Comparison of ENCODE assay signal across 16 cellular contexts in the genomic region with DNA sequence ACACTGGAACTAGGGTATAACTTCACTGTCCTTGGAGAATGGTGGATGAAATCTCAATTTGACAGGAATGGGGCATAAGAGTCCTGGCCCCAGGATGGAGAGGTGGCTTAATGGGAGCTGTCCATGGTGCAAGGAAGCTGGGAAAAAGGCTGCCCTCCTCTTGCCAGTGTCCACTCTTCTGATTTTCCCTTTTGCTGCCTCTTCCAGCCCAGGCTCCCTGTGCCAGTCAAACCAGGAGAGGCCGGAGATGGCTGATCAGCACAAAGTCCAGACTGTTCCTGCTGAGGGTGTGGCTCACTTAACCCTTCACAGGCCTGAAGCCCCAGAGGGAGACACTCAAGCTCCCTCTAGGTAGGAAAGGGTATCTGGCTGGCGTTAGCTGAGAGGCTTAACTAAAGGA. TPM values are rescaled to one million over a fixed set of nuclear protein-coding genes. Genes with fewer than 3 reads are reported as not detected.
DNase-seq lines count a peak whose midpoint lies in the region; ATAC-seq, FAIRE-seq and TF ChIP-seq lines count a peak whose summit lies in the region.
"Had no signal": no experiment of that assay in that cellular context is flagged by ENCODE, and none has a peak within 500 bp of the region (broad histone marks: within the 10 kb centered on the region; RNA-seq: fewer than 3 reads in every experiment).

MYO1A (minus strand) TSS at position 240 of the 400 bp plus-strand sequence. CDS start 1,806 bp downstream, outside the sequence.

- H3K36me3 ChIP-seq in H1 (ENCODE audit: control insufficient read depth in 2 of 4, insufficient read depth in 4 of 4, low read length in 3 of 4), result peaks cover 0 to 3% (median 0%) of the 10 kb centered on the region in 4 experiments; a peak in 1 of 8 replicates
- H3K36me3 ChIP-seq: SJSA1 had no signal

- H3K9ac ChIP-seq in H1 (replicated peaks in 1 of 4; ENCODE audit: extremely low read depth in 1 of 4, low read depth in 3 of 4, low read length in 3 of 4), result no peak within 1 kb of the TSS

- no peak for ATAC-seq in HG03442 (IDR thresholded peaks at IDR 0.05; ENCODE audit: unreplicated experiment)
- ATAC-seq: body of pancreas; CD8-positive, alpha-beta T cell had no signal

- no peak within 1 kb of the TSS for H3K14ac ChIP-seq in H1 (ENCODE audit: insufficient read length)

- CTCF ChIA-PET in H1 (lab: Charles Lee; ENCODE audit: partially characterized antibody), result interaction anchor here (0.7 to 7.5 kb wide), 17 partner anchors 9 to 292 kb away, joined by 3 to 77 read pairs (median 5); no protein-coding TSS in a partner anchor

- TF ChIP-seq POLR2A in H1 (IDR thresholded peaks at IDR 0.05; ENCODE audit: control extremely low read depth in 1 of 2, low read depth in 2 of 2, low read length in 2 of 2), result no peak

- H3K9me3 ChIP-seq in H1 (ENCODE audit: insufficient read depth in 2 of 2, low read depth in 1 of 2, low read length in 1 of 2), result no peaks in the 10 kb centered on the region
- H3K9me3 ChIP-seq: body of pancreas, SJSA1 had no signal

- H2BK5ac ChIP-seq in H1 (ENCODE audit: low read depth, low read length), result no peak within 1 kb of the TSS

- H2BK20ac ChIP-seq in H1 (ENCODE audit: low read length), result peak within 1 kb of the TSS; percentile 82; the same call in 1 of the 2 replicates

- H3K23ac ChIP-seq in H1 (ENCODE audit: insufficient read length), result no peak within 1 kb of the TSS

- H2BK120ac ChIP-seq in H1 (replicated peaks; ENCODE audit: low read depth, low read length), result no peak within 1 kb of the TSS

- H3K23me2 ChIP-seq in H1 (ENCODE audit: low read depth, low read length), result no peaks in the 10 kb centered on the region

- no peak within 1 kb of the TSS for H2BK12ac ChIP-seq in H1 (ENCODE audit: low read depth, low read length)

- no peak for TF ChIP-seq CTCF in H1 (IDR thresholded peaks at IDR 0.05; ENCODE audit: control extremely low read depth in 1 of 3, insufficient read depth in 1 of 3, low read depth in 1 of 3, low read length in 3 of 3)
- TF ChIP-seq CTCF in GM20000 (IDR thresholded peaks at IDR 0.05; ENCODE audit: extremely low read depth, missing control alignments), result no peak

- no peak within 1 kb of the TSS for H3K4ac ChIP-seq in H1 (replicated peaks; ENCODE audit: insufficient read length, low read depth, low read length)

- H4K8ac ChIP-seq in H1 (ENCODE audit: extremely low read depth, insufficient read depth, low read length), result no peak within 1 kb of the TSS

- no peak for FAIRE-seq in H1 (lab: Jason Lieb, UNC)

- no peak within 1 kb of the TSS for H3K56ac ChIP-seq in H1 (replicated peaks; ENCODE audit: insufficient read length, low read depth, low read length)

- no peak within 1 kb of the TSS for H2AFZ ChIP-seq in H1 (ENCODE audit: low read length)

- no peak within 1 kb of the TSS for H4K5ac ChIP-seq in H1 (ENCODE audit: insufficient read length, low read depth, low read length)

- no peak within 1 kb of the TSS for H2AK5ac ChIP-seq in H1 (ENCODE audit: low read depth, low read length)

- H2BK15ac ChIP-seq in H1 (ENCODE audit: low read length), result 0 out of 2 replicates have a peak within 1 kb of the TSS, but pooled peaks have one; percentile 88

- no peaks in the 10 kb centered on the region for H4K20me1 ChIP-seq in H1 (replicated peaks in 1 of 2; ENCODE audit: control insufficient read depth in 1 of 2, insufficient read depth in 2 of 2, low read length in 2 of 2)

- no peak within 1 kb of the TSS for H3K18ac ChIP-seq in H1 (ENCODE audit: extremely low read depth, low read length)

- POLR2A ChIA-PET in H1 (lab: Charles Lee; ENCODE audit: partially characterized antibody), result interaction anchor here (0.6 to 2.1 kb wide), 5 partner anchors 16 to 297 kb away, joined by 4 to 7 read pairs (median 5); partner anchors contain the start of genes STAT6 and TAC3

- 77% methylated on average over 2 of the region's 2 CpGs; no CpG with 5 or more reads in 1 of the 2 experiments for whole genome bisulfite sequencing in H1 (ENCODE audit: extremely low coverage in 1 of 2, insufficient coverage in 1 of 2, insufficient read length in 1 of 2, insufficient replicate concordance in 2 of 2, low coverage in 1 of 2, low lambda C conversion rate in 2 of 2, missing lambda C conversion rate in 1 of 2), 2 experiments

- no peak within 1 kb of the TSS for H3K4me2 ChIP-seq in H1 (ENCODE audit: insufficient read depth in 1 of 2, low read depth in 2 of 2, low read length in 2 of 2)

- TF ChIP-seq RAD21 in H1 (IDR thresholded peaks at IDR 0.05 in 1 of 2, conservative IDR thresholded peaks at IDR 0.05 in 1 of 2; ENCODE audit: low read depth in 2 of 2, low read length in 2 of 2), result no peak

- no peak within 1 kb of the TSS for H3K4me3 ChIP-seq in H1 (ENCODE audit: extremely low read depth in 1 of 4, insufficient read depth in 2 of 4, low read depth in 3 of 4, low read length in 4 of 4)
- H3K4me3 ChIP-seq: body of pancreas, SJSA1 had no signal

- H3K4me1 ChIP-seq in H1 (replicated peaks in 1 of 4; ENCODE audit: control insufficient read depth in 3 of 4, insufficient read depth in 4 of 4, low read length in 3 of 4), result no peaks in the 10 kb centered on the region
- H3K4me1 ChIP-seq: body of pancreas, SJSA1 had no signal

- DNase-seq in EH (ENCODE audit: low read depth), result peak; percentile 55
- peak; percentile 14 for DNase-seq in NCI-H69 (lab: John Stamatoyannopoulos, UW)
- no peak for DNase-seq in H1 (ENCODE audit: low read depth in 1 of 2, low spot score in 2 of 2)
- peak; percentile 40 for DNase-seq in myocyte (ENCODE audit: low read depth)
- DNase-seq in GM20000 (ENCODE audit: low spot score), result no peak
- DNase-seq in ecto neural progenitor cell (ENCODE audit: low spot score), result no peak
- DNase-seq in NCI-H2029 (lab: John Stamatoyannopoulos, UW), result no peak
- DNase-seq: activated CD4-positive, CD25-positive, alpha-beta regulatory T cell treated with anti-CD3 and anti-CD28 coated beads, Interleukin-2, amount 50 U/mL, for 72 hours; body of pancreas; CD8-positive, alpha-beta T cell; Karpas-422; NCI-H226; stimulated activated CD4-positive, alpha-beta T cell treated with anti-CD3 and anti-CD28 coated beads, Interleukin-15, amount 100 ng/mL, for 24 hours had no signal

- no peaks in the 10 kb centered on the region for H3K79me2 ChIP-seq in H1 (ENCODE audit: control insufficient read depth in 1 of 2, insufficient read depth in 2 of 2, low read length in 2 of 2)

- H4K91ac ChIP-seq in H1 (replicated peaks; ENCODE audit: insufficient read length, low read length), result no peak within 1 kb of the TSS

- H3K79me1 ChIP-seq in H1 (ENCODE audit: low read depth, low read length), result no peaks in the 10 kb centered on the region

- no peaks in the 10 kb centered on the region for H3K27me3 ChIP-seq in H1 (replicated peaks in 1 of 4; ENCODE audit: control insufficient read depth in 3 of 4, extremely low read depth in 1 of 4, insufficient read depth in 3 of 4, low read length in 3 of 4)
- H3K27me3 ChIP-seq: body of pancreas had no signal

- no peak within 1 kb of the TSS for H3K27ac ChIP-seq in H1 (ENCODE audit: low read depth, low read length)
- H3K27ac ChIP-seq: body of pancreas, SJSA1 had no signal

- TF ChIP-seq EP300 in H1 (IDR thresholded peaks at IDR 0.05; ENCODE audit: borderline replicate concordance in 1 of 2, low read depth in 2 of 2, low read length in 2 of 2), result no peak

TF ChIP-seq in H1, 55 proteins besides CTCF, POLR2A, EP300 and RAD21:
- TF ChIP-seq NRF1 (IDR thresholded peaks at IDR 0.05; ENCODE audit: low read depth, low read length), result no peak
- no peak for TF ChIP-seq HDAC2 (IDR thresholded peaks at IDR 0.05; ENCODE audit: borderline replicate concordance in 1 of 2, low read depth in 2 of 2, low read length in 2 of 2)
- 0 out of 4 replicates have a peak, but pooled peaks of 1 of the 2 experiments have one; percentile 39 for TF ChIP-seq SIN3A (conservative IDR thresholded peaks at IDR 0.05 in 1 of 2, IDR thresholded peaks at IDR 0.05 in 1 of 2; ENCODE audit: low read depth in 1 of 2, low read length in 2 of 2)
- TF ChIP-seq POLR2AphosphoS5 (IDR thresholded peaks at IDR 0.05; ENCODE audit: low read depth, low read length), result no peak

RNA-seq across cellular contexts. Expression of gene MYO1A, which starts in this region (rescaled TPM):
- total RNA-seq in H1 (2021; fragmentation: NEBNext Ultra II Directional; extraction: Animal tissue kit (Norgen Biotek cat#: 25700)), result 0.52 and 0.54 TPM in 2 replicates
- 0.60 and 0.77 TPM in 2 replicates for polyA plus RNA-seq in H1 (2011; rRNA removed)
- 0.21 TPM for polyA plus RNA-seq in H1 (2011; cell fraction: cytosol; rRNA removed)
- 2.2 TPM for polyA plus RNA-seq in H1 (2011; cell fraction: nucleus; rRNA removed)
- 0.11 to 0.41 TPM (median 0.24 TPM) in 4 replicates for polyA plus RNA-seq in H1 (2012, experiment 1 of 2)
- polyA plus RNA-seq in H1 (2012, experiment 2 of 2), result 0.04 TPM
- polyA plus RNA-seq in H1 (2013, experiment 1 of 2), result 0.14 TPM
- 0.33 TPM for polyA plus RNA-seq in H1 (2013, experiment 2 of 2)
- 1.3 TPM in 1 of 2 replicates, not detected in the other for polyA minus RNA-seq in H1 (2011; rRNA and poly(A)+ RNA removed)
- not detected for polyA minus RNA-seq in H1 (2011; cell fraction: cytosol; rRNA and poly(A)+ RNA removed)
- 2.4 TPM for polyA minus RNA-seq in H1 (2011; cell fraction: nucleus; rRNA and poly(A)+ RNA removed)
- total RNA-seq in myocyte, result not detected in 2 replicates
- polyA plus RNA-seq in myocyte (2012), result 0.06 TPM
- total RNA-seq: H4, SJSA1 had no signal

Comparison
In these comparisons a context has a peak if more than half of its experiments do, and no peak if none do; other contexts are left out.
1. Peak in DNase-seq in myocyte; RNA of the gene not detected or under 1 TPM.
2. DNase-seq: peak in EH (single experiment) and NCI-H69 (single experiment); none in H1 (0 of 2), GM20000 (single experiment), ecto neural progenitor cell (single experiment) and NCI-H2029 (single experiment).